In the genomic region with DNA sequence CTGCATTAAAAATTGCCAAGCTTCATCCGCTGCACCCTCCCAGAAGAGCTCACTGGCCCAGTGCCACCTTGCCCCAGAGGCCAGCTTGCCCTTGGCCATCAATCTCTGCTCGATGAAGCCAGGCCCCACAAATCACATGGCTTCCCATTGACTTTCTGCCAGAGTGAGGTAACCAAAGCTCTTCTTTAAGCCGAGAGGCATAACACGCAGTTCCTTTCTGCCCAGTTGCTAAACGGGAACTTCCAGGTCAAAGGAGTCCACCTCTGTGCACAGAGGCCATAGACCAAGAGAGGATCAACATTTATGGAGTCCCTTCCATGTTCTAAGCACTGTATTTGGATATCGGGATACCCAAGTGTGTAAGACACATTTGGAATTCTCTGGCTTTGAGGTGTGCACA, we compare ENCODE assay signal across 20 cellular contexts.
"Had no signal": no experiment of that assay in that cellular context is flagged by ENCODE, and none has a peak within 500 bp of the region (broad histone marks: within the 10 kb centered on the region; RNA-seq: fewer than 3 reads in every experiment).

No MANE protein-coding gene starts in this region.

- DNase-seq: colonic mucosa; effector memory CD4-positive, alpha-beta T cell; esophagus squamous epithelium; foreskin melanocyte; glutamatergic neuron; heart right ventricle; hypothalamus; immature natural killer cell; mesenchymal stem cell; midbrain; naive thymus-derived CD4-positive, alpha-beta T cell; nucleus accumbens; right cardiac atrium; stimulated activated CD4-positive, alpha-beta T cell treated with anti-CD3 and anti-CD28 coated beads, Interleukin-15, amount 100 ng/mL, for 24 hours; stimulated activated CD4-positive, alpha-beta T cell treated with anti-CD3 and anti-CD28 coated beads, Interleukin-4, amount 100 ng/mL, for 1 hour; stimulated activated CD8-positive, alpha-beta memory T cell treated with anti-CD3 and anti-CD28 coated beads, Interleukin-4, amount 100 ng/mL, for 48 hours; stimulated activated naive CD4-positive, alpha-beta T cell; stimulated activated naive CD8-positive, alpha-beta T cell treated with anti-CD3 and anti-CD28 coated beads, Interleukin-15, amount 100 ng/mL, for 72 hours; transverse colon had no signal

- ATAC-seq: heart right ventricle; left lobe of liver; naive thymus-derived CD4-positive, alpha-beta T cell; right cardiac atrium; stimulated activated naive CD8-positive, alpha-beta T cell treated with anti-CD3 and anti-CD28 coated beads, Interleukin-15, amount 100 ng/mL, for 72 hours had no signal
